7 cellular contexts compared by ENCODE assay signal in the genomic region with DNA sequence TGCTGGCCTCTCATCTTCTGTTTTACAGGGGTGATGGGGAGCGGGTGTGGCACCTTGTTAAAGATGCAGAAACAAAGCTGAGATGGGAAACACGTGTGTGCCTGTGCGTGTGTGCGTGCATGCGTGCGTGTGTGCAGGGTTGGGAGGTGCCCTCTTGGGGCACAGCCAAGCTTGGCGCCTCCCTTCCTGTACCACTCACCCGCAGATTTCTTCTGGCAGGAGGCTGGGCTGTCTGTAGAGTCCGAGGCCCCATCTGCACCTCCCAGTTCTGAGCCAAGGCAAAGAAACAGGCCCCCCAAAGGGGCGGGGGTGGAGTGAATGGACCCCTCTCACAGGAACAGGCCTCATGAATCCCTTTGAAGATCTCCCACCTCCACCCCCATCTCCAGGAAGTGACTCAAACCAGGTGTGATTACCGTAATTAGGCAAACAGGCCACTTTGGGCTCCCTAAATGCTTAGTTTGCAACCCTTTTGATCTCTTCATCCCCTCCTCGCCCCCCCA.
A peak's percentile ranks its signal among the peaks of the same experiment; 100 is the strongest.
DNase-seq lines count a peak whose midpoint lies in the region; ATAC-seq lines count a peak whose summit lies in the region.

No MANE protein-coding gene starts in this region.

- ATAC-seq in GM18870 (IDR thresholded peaks at IDR 0.05; ENCODE audit: unreplicated experiment) (no peak), GM18519 (IDR thresholded peaks at IDR 0.05; ENCODE audit: low FRiP score, unreplicated experiment) (no peak), GM21529 (IDR thresholded peaks at IDR 0.05; ENCODE audit: unreplicated experiment) (no peak)

- no peaks in the 10 kb centered on the region for H3K9me3 ChIP-seq in KOPT-K1 (ENCODE audit: insufficient read depth, low read length, poor library complexity, severe bottlenecking)

- no peaks in the 10 kb centered on the region for H3K36me3 ChIP-seq in KOPT-K1 (ENCODE audit: insufficient read depth, low read length)

- H3K27ac ChIP-seq in KOPT-K1 (ENCODE audit: low read depth, low read length, poor library complexity, severe bottlenecking) (peak overlapping the region; percentile 82), epithelial cell of prostate (peak overlapping the region; percentile 99)

- DNase-seq in activated CD4-positive, alpha-beta T cell treated with anti-CD3 and anti-CD28 coated beads, Interleukin-2, amount 50 U/mL, for 24 hours (ENCODE audit: low read depth in 1 of 2, low spot score in 1 of 2): peak; percentile 64 to 81
- no peak for DNase-seq in epithelial cell of prostate (ENCODE audit: low read depth, low spot score)
- peak; percentile 60 to 91 (median 85) for DNase-seq in stimulated activated CD4-positive, alpha-beta T cell treated with anti-CD3 and anti-CD28 coated beads, TNF-alpha, amount 100 ng/mL, for 48 hours (ENCODE audit: low read depth in 3 of 3)
